ENCODE assay signal across 16 cellular contexts in genomic region chr22:23518381-23519187, GRCh38.
DNase-seq lines count a peak whose midpoint lies in the region; ATAC-seq, FAIRE-seq and TF ChIP-seq lines count a peak whose summit lies in the region.
"Had no signal": no experiment of that assay in that cellular context is flagged by ENCODE, and none has a peak within 500 bp of the region (broad histone marks: within the 10 kb centered on the region; RNA-seq: fewer than 3 reads in every experiment).

No MANE protein-coding gene starts in this region.

- H3K4me1 Mint-ChIP-seq in astrocyte (ENCODE audit: low read depth, unreplicated experiment): peaks cover 4% of the 10 kb centered on the region

- peaks cover 38% of the 10 kb centered on the region for H3K4me1 ChIP-seq in BE2C
- H3K4me1 ChIP-seq in astrocyte (ENCODE audit: insufficient read depth, low read length): peaks cover 17% of the 10 kb centered on the region
- peaks cover 27 to 29% of the 10 kb centered on the region in 2 donors for H3K4me1 ChIP-seq in mucosa of rectum (ENCODE audit: control insufficient read depth in 2 of 2, insufficient read depth in 2 of 2, low read length in 2 of 2)

- H3K27me3 ChIP-seq in BE2C: no peaks in the 10 kb centered on the region
- no peaks in the 10 kb centered on the region for H3K27me3 ChIP-seq in astrocyte (ENCODE audit: insufficient read depth, low read length)
- H3K27me3 ChIP-seq in mucosa of rectum (ENCODE audit: control insufficient read depth in 2 of 2, insufficient read depth in 2 of 2, low read length in 2 of 2): no peaks in the 10 kb centered on the region
- H3K27me3 ChIP-seq: ascending aorta had no signal

- DNase-seq in BE2C: peak; percentile 85
- peak; percentile 55 for DNase-seq in HT-29 (ENCODE audit: low spot score)
- DNase-seq in astrocyte (ENCODE audit: low read depth): no peak
- DNase-seq in GM19239 (ENCODE audit: insufficient read length, low spot score): no peak
- DNase-seq in NCI-H2171 treated with DMSO at 0.1 percent for 48 hours (lab: John Stamatoyannopoulos, UW): no peak
- DNase-seq in DMS79 (lab: John Stamatoyannopoulos, UW): no peak
- DNase-seq: activated effector memory CD4-positive, alpha-beta T cell treated with Interleukin-2 at 50 U/mL for 16 hours; hippocampal formation; NCI-H2227 treated with DMSO at 0.1 percent for 48 hours; stimulated activated naive CD8-positive, alpha-beta T cell treated with anti-CD3 and anti-CD28 coated beads, Interleukin-15, Interleukin-2, amounts not matched to agents 100 U/mL and 50 U/mL, for 24 hours had no signal

- H3K36me3 ChIP-seq in BE2C (no peaks in the 10 kb centered on the region), astrocyte (ENCODE audit: insufficient read depth, low read length) (no peaks in the 10 kb centered on the region), mucosa of rectum (ENCODE audit: control insufficient read depth in 2 of 2, insufficient read depth in 2 of 2, low read length in 2 of 2) (no peaks in the 10 kb centered on the region)
- H3K36me3 ChIP-seq: ascending aorta had no signal

- no peaks in the 10 kb centered on the region for H4K20me1 ChIP-seq in astrocyte (ENCODE audit: insufficient read depth, low read length)

- no peak for ATAC-seq in GM21423 (IDR thresholded peaks at IDR 0.05; ENCODE audit: unreplicated experiment)
- ATAC-seq: GM12878; stimulated activated naive CD8-positive, alpha-beta T cell treated with anti-CD3 and anti-CD28 coated beads, Interleukin-15, Interleukin-2, amounts not matched to agents 100 U/mL and 50 U/mL, for 24 hours had no signal

- H3K9me3 ChIP-seq in BE2C: no peaks in the 10 kb centered on the region
- no peaks in the 10 kb centered on the region for H3K9me3 ChIP-seq in astrocyte (ENCODE audit: insufficient read depth, low read depth, low read length)
- H3K9me3 ChIP-seq in mucosa of rectum (ENCODE audit: control insufficient read depth in 2 of 2, low read length in 2 of 2): no peaks in the 10 kb centered on the region
- H3K9me3 ChIP-seq: ascending aorta had no signal

- no peak overlapping the region for H3K4me3 ChIP-seq in BE2C (ENCODE audit: low read depth, low read length)
- no peak overlapping the region for H3K4me3 ChIP-seq in astrocyte (ENCODE audit: insufficient read depth, low read depth, low read length)
- H3K4me3 ChIP-seq in mucosa of rectum (ENCODE audit: low read length in 2 of 2): no peak overlapping the region
- H3K4me3 ChIP-seq: ascending aorta, GM12878, skin epidermis had no signal

- peaks cover under 1% of the 10 kb centered on the region for H3K27me3 Mint-ChIP-seq in astrocyte (ENCODE audit: low read depth, unreplicated experiment)

- no peaks in the 10 kb centered on the region for H3K79me2 ChIP-seq in astrocyte (ENCODE audit: insufficient read depth, low read length)

- no peak overlapping the region for H3K4me2 ChIP-seq in astrocyte (ENCODE audit: low read length)

- H3K9me3 Mint-ChIP-seq in astrocyte (ENCODE audit: unreplicated experiment): no peaks in the 10 kb centered on the region
- H3K9me3 Mint-ChIP-seq: dendritic cell treated with granulocyte-macrophage colony-stimulating factor and Interleukin-4, amounts not matched to agents 40 ng/mL and 50 ng/mL, for 4 days had no signal

- TF ChIP-seq CTCF in BE2C (IDR thresholded peaks at IDR 0.05; ENCODE audit: low read depth, low read length): no peak
- no peak for TF ChIP-seq CTCF in astrocyte (IDR thresholded peaks at IDR 0.05; ENCODE audit: insufficient read depth, low read depth, low read length)

- no peak overlapping the region for H3K27ac Mint-ChIP-seq in astrocyte (ENCODE audit: unreplicated experiment)
- H3K27ac Mint-ChIP-seq: dendritic cell treated with granulocyte-macrophage colony-stimulating factor and Interleukin-4, amounts not matched to agents 40 ng/mL and 50 ng/mL, for 4 days had no signal

- H3K36me3 Mint-ChIP-seq in astrocyte (ENCODE audit: low read depth, unreplicated experiment): no peaks in the 10 kb centered on the region

- H3K27ac ChIP-seq in astrocyte (ENCODE audit: low read depth, low read length) (no peak overlapping the region), mucosa of rectum (ENCODE audit: low read depth in 2 of 2, low read length in 2 of 2) (peak overlapping the region; percentile 5 to 71)
- H3K27ac ChIP-seq: ascending aorta, skin epidermis had no signal

- FAIRE-seq in astrocyte (lab: Jason Lieb, UNC) (no peak), GM19239 (lab: Jason Lieb, UNC) (no peak)
- FAIRE-seq: GM12878 had no signal

- H2AFZ ChIP-seq in astrocyte (ENCODE audit: low read depth, low read length): peak overlapping the region; percentile 18

- H3K4me3 Mint-ChIP-seq in astrocyte (ENCODE audit: unreplicated experiment): no peak overlapping the region
- H3K4me3 Mint-ChIP-seq: dendritic cell treated with granulocyte-macrophage colony-stimulating factor and Interleukin-4, amounts not matched to agents 40 ng/mL and 50 ng/mL, for 4 days had no signal

- H3K9ac ChIP-seq in astrocyte (ENCODE audit: low read length) (no peak overlapping the region), mucosa of rectum (ENCODE audit: low read depth in 1 of 2, low read length in 2 of 2) (peak overlapping the region in 1 of 2 donors; percentile 2)

Comparison
In these comparisons a context has a peak if more than half of its experiments do, and no peak if none do; other contexts are left out.
1. DNase-seq: peak in BE2C (single experiment) and HT-29 (single experiment); none in astrocyte (single experiment), GM19239 (single experiment), NCI-H2171 treated with DMSO at 0.1 percent for 48 hours (single experiment) and DMS79 (single experiment).